17 cellular contexts compared by ENCODE assay signal in the genomic region with DNA sequence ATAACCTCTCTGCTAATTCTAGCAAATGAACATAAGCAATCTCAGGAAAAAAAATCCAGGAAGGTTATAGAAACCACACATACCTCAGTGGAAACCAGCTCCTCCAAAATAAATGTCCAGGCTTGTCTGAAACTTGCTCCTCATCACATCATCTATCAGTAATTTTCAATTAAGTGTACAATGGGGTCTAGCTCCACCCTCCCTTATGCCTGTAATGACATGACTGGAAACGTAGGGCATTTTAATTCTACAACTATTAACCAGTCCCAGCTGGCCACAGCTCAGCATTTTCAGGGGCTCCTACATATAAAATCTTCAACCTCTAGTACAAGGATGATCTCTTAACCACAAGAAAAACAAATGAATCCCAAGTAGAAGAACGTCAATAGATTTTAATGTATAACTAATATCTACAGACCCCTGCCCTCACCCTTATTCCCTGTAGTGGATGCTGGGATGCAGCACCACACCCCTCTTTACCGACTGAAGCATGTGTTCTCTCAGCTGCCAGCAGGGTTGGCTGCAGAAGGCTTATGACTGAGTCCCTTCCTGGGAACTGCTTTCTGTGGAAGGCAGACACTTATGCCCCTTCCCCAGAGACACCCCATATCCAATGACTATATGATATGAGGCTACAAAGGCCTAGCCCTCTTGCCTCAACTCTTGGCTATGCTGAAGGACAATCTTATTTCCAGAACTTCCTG. TPM values are rescaled to one million over a fixed set of nuclear protein-coding genes. Genes with fewer than 3 reads are reported as not detected.
"Had no signal": no experiment of that assay in that cellular context is flagged by ENCODE, and none has a peak within 500 bp of the region (broad histone marks: within the 10 kb centered on the region; RNA-seq: fewer than 3 reads in every experiment).

No MANE protein-coding gene starts in this region.

- H3K79me2 ChIP-seq: hepatocyte had no signal

- H3K9me3 ChIP-seq: pancreas, right atrium auricular region, thoracic aorta, uterus had no signal

- H3K4me1 ChIP-seq: pancreas, right atrium auricular region, uterus had no signal

- H3K27ac ChIP-seq: cardiac muscle cell, hepatocyte, pancreas, right atrium auricular region, thoracic aorta, uterus had no signal

- H3K4me3 ChIP-seq: cardiac muscle cell, hepatocyte, pancreas, right atrium auricular region, skin epidermis, thoracic aorta, uterus had no signal

- H2AFZ ChIP-seq: hepatocyte had no signal

- ATAC-seq: activated CD4-positive, CD25-positive, alpha-beta regulatory T cell treated with anti-CD3 and anti-CD28 coated beads, Interleukin-2, amount 50 U/mL, for 24 hours; pancreas; stimulated activated naive CD8-positive, alpha-beta T cell treated with anti-CD3 and anti-CD28 coated beads, Interleukin-15, amount 100 ng/mL, for 72 hours had no signal

- H3K4me2 ChIP-seq: hepatocyte had no signal

- H3K27me3 ChIP-seq: hepatocyte, pancreas, right atrium auricular region, uterus had no signal

- H3K36me3 ChIP-seq: cardiac muscle cell, pancreas, right atrium auricular region, thoracic aorta, uterus had no signal

- DNase-seq: activated CD4-positive, alpha-beta T cell treated with anti-CD3 and anti-CD28 coated beads, Interleukin-2, amount 50 U/mL, for 48 hours; activated gamma-delta T cell; activated T-cell treated with anti-CD3 and anti-CD28 coated beads, Interleukin-2, amount 50 U/mL, for 48 hours; aorta; pancreas; stimulated activated CD4-positive, alpha-beta T cell treated with anti-CD3 and anti-CD28 coated beads, Interleukin-4, amount 100 ng/mL, for 4 hours; stimulated activated naive CD8-positive, alpha-beta T cell treated with anti-CD3 and anti-CD28 coated beads, Interleukin-15, amount 100 ng/mL, for 72 hours; T-helper 2 cell; uterus had no signal

RNA-seq across cellular contexts. Expression of a gene that starts 6.8 kb away (rescaled TPM):
- total RNA-seq: hepatocyte, liver, mesenteric fat pad, right atrium auricular region, thoracic aorta had no signal
